ENCODE assay signal across 28 cellular contexts in genomic region chr10:52108236-52108635, GRCh38.
"Had no signal": no experiment of that assay in that cellular context is flagged by ENCODE, and none has a peak within 500 bp of the region (broad histone marks: within the 10 kb centered on the region; RNA-seq: fewer than 3 reads in every experiment).

No MANE protein-coding gene starts in this region.

- H3K4me3 ChIP-seq: heart right ventricle, left lung, mucosa of descending colon, sigmoid colon, smooth muscle cell, upper lobe of left lung, vagina had no signal

- DNase-seq: activated CD4-positive, alpha-beta memory T cell treated with anti-CD3 and anti-CD28 coated beads for 36 hours; activated CD4-positive, alpha-beta T cell treated with anti-CD3 and anti-CD28 coated beads, Interleukin-2, amount 10 ng/mL, durations not matched to agents 24 days and 14 days; activated CD4-positive, CD25-positive, alpha-beta regulatory T cell treated with anti-CD3 and anti-CD28 coated beads, Interleukin-2, amount 50 U/mL, for 72 hours; activated CD8-positive, alpha-beta memory T cell treated with anti-CD3 and anti-CD28 coated beads, Interleukin-2, amount 50 U/mL, for 4 hours; activated gamma-delta T cell treated with Interleukin-2 at 50 U/mL for 16 hours; activated naive CD4-positive, alpha-beta T cell treated with anti-CD3 and anti-CD28 coated beads, Interleukin-2, amount 50 U/mL, for 16 hours; activated T-cell treated with anti-CD3 and anti-CD28 coated beads, Interleukin-2, amount 50 U/mL, for 1 hour; amniotic stem cell; brain microvascular endothelial cell; caudate nucleus; cortex of kidney; foreskin fibroblast; heart right ventricle; kidney glomerular epithelial cell; left lung; mucosa of descending colon; sigmoid colon; stimulated activated CD4-positive, alpha-beta T cell treated with anti-CD3 and anti-CD28 coated beads, Interleukin-1b, Interleukin-23, amount 100 ng/mL, for 48 hours; stimulated activated CD4-positive, alpha-beta T cell treated with anti-CD3 and anti-CD28 coated beads, Interleukin-4, amount 100 ng/mL, for 4 hours; stimulated activated CD8-positive, alpha-beta memory T cell treated with anti-CD3 and anti-CD28 coated beads, Interleukin-4, amount 100 ng/mL, for 48 hours; stimulated activated naive CD8-positive, alpha-beta T cell treated with anti-CD3 and anti-CD28 coated beads, Interleukin-15, amount 100 ng/mL, for 72 hours; substantia nigra; upper lobe of left lung had no signal

- H3K9me3 ChIP-seq: heart right ventricle, left lung, mucosa of descending colon, neutrophil, sigmoid colon, upper lobe of left lung, vagina had no signal

- H3K27me3 ChIP-seq: brain microvascular endothelial cell, heart right ventricle, left lung, neutrophil, sigmoid colon, upper lobe of left lung, vagina had no signal

- H3K4me1 ChIP-seq: left lung, sigmoid colon, upper lobe of left lung, vagina had no signal

- ATAC-seq: activated T-helper 17 cell treated with anti-CD3 and anti-CD28 coated beads, Interleukin-2, amount 50 U/mL, for 72 hours; left lung; mucosa of descending colon; stimulated activated memory B cell treated with anti-CD40 and anti-IgM and Interleukin-4, amounts not matched to agents 10 μg/mL and 1 μg/mL and 100 μg/mL, for 72 hours; stimulated activated naive CD8-positive, alpha-beta T cell treated with anti-CD3 and anti-CD28 coated beads, Interleukin-15, amount 100 ng/mL, for 72 hours had no signal

- H3K36me3 ChIP-seq: brain microvascular endothelial cell, heart right ventricle, left lung, neutrophil, sigmoid colon, upper lobe of left lung, vagina had no signal

- H3K4me2 ChIP-seq: smooth muscle cell had no signal

- H3K27ac ChIP-seq: brain microvascular endothelial cell, heart right ventricle, left lung, neutrophil, sigmoid colon, upper lobe of left lung, vagina had no signal
